Comparison of ENCODE assay signal across 7 cellular contexts in the genomic region with DNA sequence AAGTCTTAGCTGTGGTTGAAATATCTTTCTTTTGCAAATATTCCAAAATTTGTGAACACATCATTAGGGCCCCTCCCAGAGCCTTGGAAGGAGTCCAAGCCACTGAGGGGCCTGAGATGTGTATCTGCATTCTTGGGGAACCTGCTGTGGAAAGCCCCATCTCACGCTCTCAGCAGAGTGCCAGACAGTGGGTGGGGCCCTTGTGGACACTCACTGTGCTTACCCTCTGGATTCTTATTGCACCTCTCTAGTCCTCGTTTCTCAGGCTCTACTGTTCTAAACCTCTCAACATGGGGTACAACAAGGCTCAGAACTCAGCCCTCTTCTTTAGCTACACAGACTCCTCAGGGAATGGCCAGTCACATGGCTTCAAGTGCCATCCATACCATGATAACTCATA.
"Had no signal": no experiment of that assay in that cellular context is flagged by ENCODE, and none has a peak within 500 bp of the region (broad histone marks: within the 10 kb centered on the region; RNA-seq: fewer than 3 reads in every experiment).

No MANE protein-coding gene starts in this region.

- ATAC-seq: GM23338, HepG2 had no signal

- DNase-seq: H9, HCEC 1CT, KBM-7 had no signal

- H2AFZ ChIP-seq: GM23338 had no signal

- H3K4me2 ChIP-seq: GM23338 had no signal

- H3K4me3 ChIP-seq: GM23338 had no signal

- H3K36me3 Mint-ChIP-seq: IgD-negative memory B cell had no signal

- H3K27me3 Mint-ChIP-seq: IgD-negative memory B cell had no signal

- H3K27ac ChIP-seq: HL-60 had no signal

- H3K4me3 Mint-ChIP-seq: GM23338, H9 had no signal

- H3K27ac Mint-ChIP-seq: GM23338, H9, IgD-negative memory B cell had no signal
